15 cellular contexts compared by ENCODE assay signal in genomic region chr12:40469736-40470135, GRCh38.
DNase-seq lines count a peak whose midpoint lies in the region; TF ChIP-seq lines count a peak whose summit lies in the region.
"Had no signal": no experiment of that assay in that cellular context is flagged by ENCODE, and none has a peak within 500 bp of the region (broad histone marks: within the 10 kb centered on the region; RNA-seq: fewer than 3 reads in every experiment).

No MANE protein-coding gene starts in this region.

- H2AFZ ChIP-seq in MM.1S (ENCODE audit: low read length) = no peak overlapping the region

- no peaks in the 10 kb centered on the region for H3K4me1 Mint-ChIP-seq in activated T-helper 1 cell treated with anti-CD3 and anti-CD28 coated beads, Interleukin-12 subunit alpha, Interleukin-12 subunit beta, Interleukin-2, Interleukin-4 antibody, amounts not matched to agents 30 ng/mL and 10 ng/mL and 1 ng/mL, durations not matched to agents 14 hours and 24 hours and 36 hours (ENCODE audit: low read depth)
- H3K4me1 Mint-ChIP-seq: CD8-positive, alpha-beta memory T cell had no signal

- no peak overlapping the region for H3K4me3 ChIP-seq in MM.1S (ENCODE audit: low read length)
- H3K4me3 ChIP-seq: BLaER1 treated with 17β-estradiol and CSF1 and Interleukin-3, amounts not matched to agents 10 nM and 100 nM had no signal

- H3K36me3 Mint-ChIP-seq in activated T-helper 1 cell treated with anti-CD3 and anti-CD28 coated beads, Interleukin-12 subunit alpha, Interleukin-12 subunit beta, Interleukin-2, Interleukin-4 antibody, amounts not matched to agents 30 ng/mL and 10 ng/mL and 1 ng/mL, durations not matched to agents 14 hours and 24 hours and 36 hours (ENCODE audit: low read depth) = no peaks in the 10 kb centered on the region
- H3K36me3 Mint-ChIP-seq: CD8-positive, alpha-beta memory T cell had no signal

- H3K4me2 ChIP-seq in MM.1S (ENCODE audit: low read depth, low read length) = no peak overlapping the region
- H3K4me2 ChIP-seq: BLaER1 treated with 17β-estradiol and CSF1 and Interleukin-3, amounts not matched to agents 10 nM and 100 nM had no signal

- H3K4me3 Mint-ChIP-seq in activated T-helper 1 cell treated with anti-CD3 and anti-CD28 coated beads, Interleukin-12 subunit alpha, Interleukin-12 subunit beta, Interleukin-2, Interleukin-4 antibody, amounts not matched to agents 30 ng/mL and 10 ng/mL and 1 ng/mL, durations not matched to agents 14 hours and 24 hours and 36 hours = no peak overlapping the region
- H3K4me3 Mint-ChIP-seq: CD8-positive, alpha-beta memory T cell; H9; T-helper 1 cell treated with Interleukin-12 subunit alpha and Interleukin-12 subunit beta and Interleukin-4 antibody, amounts not matched to agents 30 μg/mL and 1 μg/mL, for 36 hours had no signal

- H3K9ac ChIP-seq in MM.1S (ENCODE audit: low read length) = no peak overlapping the region
- H3K9ac ChIP-seq: BLaER1 treated with 17β-estradiol and CSF1 and Interleukin-3, amounts not matched to agents 10 nM and 100 nM had no signal

- no peaks in the 10 kb centered on the region for H3K9me2 ChIP-seq in MM.1S (replicated peaks; ENCODE audit: insufficient read depth, low read length)

- no peaks in the 10 kb centered on the region for H3F3A ChIP-seq in MM.1S (ENCODE audit: insufficient read depth, low read length)

- no peak overlapping the region for H3K27ac Mint-ChIP-seq in activated T-helper 1 cell treated with anti-CD3 and anti-CD28 coated beads, Interleukin-12 subunit alpha, Interleukin-12 subunit beta, Interleukin-2, Interleukin-4 antibody, amounts not matched to agents 30 ng/mL and 10 ng/mL and 1 ng/mL, durations not matched to agents 14 hours and 24 hours and 36 hours
- H3K27ac Mint-ChIP-seq: CD8-positive, alpha-beta memory T cell; H9; T-helper 1 cell treated with Interleukin-12 subunit alpha and Interleukin-12 subunit beta and Interleukin-4 antibody, amounts not matched to agents 30 μg/mL and 1 μg/mL, for 36 hours had no signal

- H3K36me3 ChIP-seq in MM.1S (replicated peaks; ENCODE audit: insufficient read depth, low read length) = no peaks in the 10 kb centered on the region
- H3K36me3 ChIP-seq: BLaER1 treated with 17β-estradiol and CSF1 and Interleukin-3, amounts not matched to agents 10 nM and 100 nM had no signal

- H3K27ac ChIP-seq in MM.1S (ENCODE audit: low read length) = no peak overlapping the region
- H3K27ac ChIP-seq: BLaER1 treated with 17β-estradiol and CSF1 and Interleukin-3, amounts not matched to agents 10 nM and 100 nM had no signal

- H3K27me3 ChIP-seq in MM.1S (replicated peaks; ENCODE audit: insufficient read depth, low read length) = no peaks in the 10 kb centered on the region
- H3K27me3 ChIP-seq: BLaER1 treated with 17β-estradiol and CSF1 and Interleukin-3, amounts not matched to agents 10 nM and 100 nM had no signal

- intact Hi-C loops in activated T-helper 1 cell treated with anti-CD3 and anti-CD28 coated beads, Interleukin-12 subunit alpha, Interleukin-12 subunit beta, Interleukin-2, Interleukin-4 antibody, amounts not matched to agents 30 ng/mL and 10 ng/mL and 1 ng/mL, durations not matched to agents 14 hours and 24 hours and 36 hours (cut with micrococcal nuclease) = no loop called here

- no peaks in the 10 kb centered on the region for H3K9me3 Mint-ChIP-seq in activated T-helper 1 cell treated with anti-CD3 and anti-CD28 coated beads, Interleukin-12 subunit alpha, Interleukin-12 subunit beta, Interleukin-2, Interleukin-4 antibody, amounts not matched to agents 30 ng/mL and 10 ng/mL and 1 ng/mL, durations not matched to agents 14 hours and 24 hours and 36 hours
- H3K9me3 Mint-ChIP-seq: H9; T-helper 1 cell treated with Interleukin-12 subunit alpha and Interleukin-12 subunit beta and Interleukin-4 antibody, amounts not matched to agents 30 μg/mL and 1 μg/mL, for 36 hours had no signal

- no peaks in the 10 kb centered on the region for H4K20me1 ChIP-seq in MM.1S (ENCODE audit: insufficient read depth, low read length)
- H4K20me1 ChIP-seq: BLaER1 treated with 17β-estradiol and CSF1 and Interleukin-3, amounts not matched to agents 10 nM and 100 nM had no signal

- DNase-seq in NCI-H2081 (lab: John Stamatoyannopoulos, UW) (peak; percentile 27 to 42), NCI-H2081 treated with DMSO at 0.1 percent for 48 hours (lab: John Stamatoyannopoulos, UW) (no peak), NAMALWA (ENCODE audit: low spot score) (peak; percentile 32), NCI-H446 (lab: John Stamatoyannopoulos, UW) (peak; percentile 51 to 82), inferior parietal cortex (ENCODE audit: extremely low spot score) (peak; percentile 24), MM.1S (no peak)
- no peak for DNase-seq in activated T-helper 1 cell treated with anti-CD3 and anti-CD28 coated beads, Interleukin-12 subunit alpha, Interleukin-12 subunit beta, Interleukin-2, Interleukin-4 antibody, amounts not matched to agents 30 ng/mL and 10 ng/mL and 1 ng/mL, durations not matched to agents 14 hours and 24 hours and 36 hours (ENCODE audit: low spot score)
- no peak for DNase-seq in stimulated activated CD4-positive, alpha-beta T cell treated with anti-CD3 and anti-CD28 coated beads, Interleukin-4, amount 100 ng/mL, for 4 hours
- DNase-seq: CD8-positive, alpha-beta memory T cell; H9; NCI-H1092 treated with DMSO at 0.1 percent for 48 hours; NCI-H187 treated with DMSO at 0.1 percent for 48 hours; NCI-H526 treated with DMSO at 0.1 percent for 48 hours had no signal

- no peak for TF ChIP-seq CTCF in MM.1S (IDR thresholded peaks at IDR 0.05; ENCODE audit: low read length)

- H3K79me2 ChIP-seq in MM.1S (ENCODE audit: low read length) = no peaks in the 10 kb centered on the region

- H3K4me1 ChIP-seq in MM.1S (ENCODE audit: low read length) = no peaks in the 10 kb centered on the region

- H3K27me3 Mint-ChIP-seq in activated T-helper 1 cell treated with anti-CD3 and anti-CD28 coated beads, Interleukin-12 subunit alpha, Interleukin-12 subunit beta, Interleukin-2, Interleukin-4 antibody, amounts not matched to agents 30 ng/mL and 10 ng/mL and 1 ng/mL, durations not matched to agents 14 hours and 24 hours and 36 hours (ENCODE audit: insufficient read depth) = no peaks in the 10 kb centered on the region
- H3K27me3 Mint-ChIP-seq: CD8-positive, alpha-beta memory T cell had no signal

- no peaks in the 10 kb centered on the region for H3K9me3 ChIP-seq in MM.1S (replicated peaks; ENCODE audit: insufficient read depth, low read length)
- H3K9me3 ChIP-seq: BLaER1 treated with 17β-estradiol and CSF1 and Interleukin-3, amounts not matched to agents 10 nM and 100 nM had no signal

Comparison
In these comparisons a context has a peak if more than half of its experiments do, and no peak if none do; other contexts are left out.
1. DNase-seq: peak in NCI-H2081 (2 of 2), NAMALWA (single experiment), NCI-H446 (2 of 2) and inferior parietal cortex (single experiment); none in NCI-H2081 treated with DMSO at 0.1 percent for 48 hours (single experiment), activated T-helper 1 cell treated with anti-CD3 and anti-CD28 coated beads, Interleukin-12 subunit alpha, Interleukin-12 subunit beta, Interleukin-2, Interleukin-4 antibody, amounts not matched to agents 30 ng/mL and 10 ng/mL and 1 ng/mL, durations not matched to agents 14 hours and 24 hours and 36 hours (single experiment), stimulated activated CD4-positive, alpha-beta T cell treated with anti-CD3 and anti-CD28 coated beads, Interleukin-4, amount 100 ng/mL, for 4 hours (0 of 2) and MM.1S (single experiment).